15 cellular contexts compared by ENCODE assay signal in genomic region chr3:37458162-37458895, GRCh38. TPM values are rescaled to one million over a fixed set of nuclear protein-coding genes. Genes with fewer than 3 reads are reported as not detected.
DNase-seq lines count a peak whose midpoint lies in the region; ATAC-seq and TF ChIP-seq lines count a peak whose summit lies in the region.
"Had no signal": no experiment of that assay in that cellular context is flagged by ENCODE, and none has a peak within 500 bp of the region (broad histone marks: within the 10 kb centered on the region; RNA-seq: fewer than 3 reads in every experiment).

No MANE protein-coding gene starts in this region.

- peaks cover 12 to 67% (median 51%) of the 10 kb centered on the region in 3 donors for H3K4me1 ChIP-seq in gastroesophageal sphincter

- TF ChIP-seq POLR2A in gastroesophageal sphincter (IDR thresholded peaks at IDR 0.05) = no peak

- no peak for TF ChIP-seq EP300 in gastroesophageal sphincter (IDR thresholded peaks at IDR 0.05)

- H3K27ac ChIP-seq in gastroesophageal sphincter = peak overlapping the region; percentile 44 to 94 (median 90)
- H3K27ac ChIP-seq: left lung had no signal

- no peak overlapping the region for H3K4me3 ChIP-seq in gastroesophageal sphincter
- H3K4me3 ChIP-seq: left lung had no signal

- WGBS in gastroesophageal sphincter (ENCODE audit: low coverage in 1 of 2), 2 donors = 32 to 43% methylated on average over 1 to 4 of the region's 6 CpGs

- TF ChIP-seq CTCF in gastroesophageal sphincter (IDR thresholded peaks at IDR 0.05) = no peak

- H3K9me3 ChIP-seq in gastroesophageal sphincter = peaks cover 0 to 3% (median 0%) of the 10 kb centered on the region in 3 donors

- intact Hi-C loops in sciatic nerve (cut with DNase I) = no loop called here

- ATAC-seq in GM21786 (IDR thresholded peaks at IDR 0.05; ENCODE audit: unreplicated experiment) (peak; percentile 40), gastroesophageal sphincter (peak; percentile 57), sciatic nerve (peak; percentile 11), HG02759 (IDR thresholded peaks at IDR 0.05; ENCODE audit: unreplicated experiment) (no peak)
- ATAC-seq: activated CD8-positive, alpha-beta T cell treated with anti-CD3 and anti-CD28 coated beads, Interleukin-2, amount 10 ng/mL, durations not matched to agents 7 days and 5 days; left lung had no signal

- H3K27me3 ChIP-seq in gastroesophageal sphincter = no peaks in the 10 kb centered on the region

- no peaks in the 10 kb centered on the region for H3K36me3 ChIP-seq in gastroesophageal sphincter
- H3K36me3 ChIP-seq: left lung had no signal

- DNase-seq in RPMI7951 (ENCODE audit: low read depth) (peak; percentile 13), sciatic nerve (ENCODE audit: low spot score) (no peak), midbrain (lab: John Stamatoyannopoulos, UW) (no peak), iPS-NIHi11 (ENCODE audit: low spot score) (no peak), NCI-H2227 (lab: John Stamatoyannopoulos, UW; ENCODE audit: unreplicated experiment) (no peak)
- DNase-seq: activated CD8-positive, alpha-beta T cell treated with anti-CD3 and anti-CD28 coated beads, Interleukin-2, amount 10 ng/mL, durations not matched to agents 7 days and 5 days; activated naive CD8-positive, alpha-beta T cell treated with anti-CD3 and anti-CD28 coated beads for 36 hours; Caco-2; foreskin melanocyte; HCEC 1CT; left lung; occipital lobe had no signal

RNA-seq across cellular contexts. Expression of gene ITGA9, which starts 6.4 kb away (rescaled TPM):
- 0.49 and 0.72 TPM in 2 replicates for total RNA-seq in RPMI7951 (2014; rRNA removed; shearing (Covaris generic))
- total RNA-seq in gastroesophageal sphincter = 10 to 100 TPM; 60.0 to 95.6 (median 70.6) TPM
- 23.4 TPM for total RNA-seq in sciatic nerve
- total RNA-seq: activated CD8-positive, alpha-beta T cell treated with anti-CD3 and anti-CD28 coated beads, Interleukin-2, amount 10 ng/mL, durations not matched to agents 7 days and 5 days had no signal

Comparison
In these comparisons a context has a peak if more than half of its experiments do, and no peak if none do; other contexts are left out.
1. RNA of gene ITGA9, which starts 6.4 kb away (total RNA-seq): 60.0 to 95.6 TPM in gastroesophageal sphincter and 23.4 TPM in sciatic nerve (single experiment); 0.49 to 0.72 TPM in RPMI7951; every median in the first group is over 10 times any median in the second.